In genomic region chr9:35909274-35909673, GRCh38 we compare ENCODE assay signal across 9 cellular contexts. TPM values are rescaled to one million over a fixed set of nuclear protein-coding genes. Genes with fewer than 3 reads are reported as not detected.
DNase-seq lines count a peak whose midpoint lies in the region; ATAC-seq and TF ChIP-seq lines count a peak whose summit lies in the region.
"Had no signal": no experiment of that assay in that cellular context is flagged by ENCODE, and none has a peak within 500 bp of the region (broad histone marks: within the 10 kb centered on the region; RNA-seq: fewer than 3 reads in every experiment).

SPAAR (plus strand) TSS chr9:35909490; CDS start chr9:35910464, 974 bp downstream.

- H3K9me3 ChIP-seq in cardiac muscle cell (ENCODE audit: low read depth), result no peaks in the 10 kb centered on the region
- no peaks in the 10 kb centered on the region for H3K9me3 ChIP-seq in neuron (ENCODE audit: low read length)

- no peak within 1 kb of the TSS for H3K4me3 ChIP-seq in cardiac muscle cell
- no peak within 1 kb of the TSS for H3K4me3 ChIP-seq in neuron (ENCODE audit: low read length)

- H3K36me3 ChIP-seq in cardiac muscle cell (no peaks in the 10 kb centered on the region), neuron (ENCODE audit: insufficient read depth, low read length) (no peaks in the 10 kb centered on the region)

- intact Hi-C loops in Right ventricle myocardium inferior (cut with DNase I), result no loop called here

- H3K4me1 Mint-ChIP-seq in endothelial cell (ENCODE audit: unreplicated experiment), result peaks cover 70% of the 10 kb centered on the region

- H3K27me3 ChIP-seq in cardiac muscle cell (no peaks in the 10 kb centered on the region), neuron (ENCODE audit: insufficient read depth, low read length) (no peaks in the 10 kb centered on the region)

- no peak for TF ChIP-seq CTCF in cardiac muscle cell (IDR thresholded peaks at IDR 0.05; ENCODE audit: low read depth, low read length)
- no peak for TF ChIP-seq CTCF in endothelial cell (IDR thresholded peaks at IDR 0.05; ENCODE audit: unreplicated experiment)

- H3K36me3 Mint-ChIP-seq in endothelial cell (ENCODE audit: low read depth, unreplicated experiment), result peaks cover 10% of the 10 kb centered on the region

- H3K4me1 ChIP-seq in cardiac muscle cell (ENCODE audit: low read depth), result peaks cover 34% of the 10 kb centered on the region
- peaks cover 23% of the 10 kb centered on the region for H3K4me1 ChIP-seq in neuron (ENCODE audit: insufficient read depth, low read length)

- H2AFZ ChIP-seq in neuron (ENCODE audit: low read depth, low read length), result peak within 1 kb of the TSS; percentile 44

- peaks cover 34% of the 10 kb centered on the region for H3K27me3 Mint-ChIP-seq in endothelial cell (ENCODE audit: unreplicated experiment)

- peak within 1 kb of the TSS; percentile 63 for H3K27ac ChIP-seq in cardiac muscle cell

- H3K9me3 Mint-ChIP-seq in endothelial cell (ENCODE audit: unreplicated experiment), result no peaks in the 10 kb centered on the region

- peak within 1 kb of the TSS; percentile 91 for H3K4me3 Mint-ChIP-seq in endothelial cell (ENCODE audit: unreplicated experiment)

- ATAC-seq in Right ventricle myocardium inferior (no peak), GM18520 (IDR thresholded peaks at IDR 0.05; ENCODE audit: unreplicated experiment) (no peak)

- no peak for DNase-seq in cardiac muscle cell (ENCODE audit: low read depth in 1 of 2, low spot score in 1 of 2)
- DNase-seq in Right ventricle myocardium inferior (ENCODE audit: missing footprints), result no peak
- peak; percentile 51 for DNase-seq in endothelial cell (ENCODE audit: low spot score)
- no peak for DNase-seq in ACHN
- DNase-seq in globus pallidus (ENCODE audit: low spot score), result no peak
- no peak for DNase-seq in NK-92 treated with Interleukin-12 subunit alpha and Interleukin-12 subunit beta, amount 100 ng/mL, for 24 hours (lab: John Stamatoyannopoulos, UW)
- DNase-seq: NCI-H187 treated with DMSO at 0.1 percent for 48 hours had no signal

- H3K27ac Mint-ChIP-seq in endothelial cell (ENCODE audit: unreplicated experiment), result peak within 1 kb of the TSS; percentile 99

- in situ Hi-C loops in ACHN (cut with HindIII; ENCODE audit: low pct_ligation_motif_present, low pct_unique_long_range_greater_than_20kb, low sequenced_read_pairs), result no loop called here

RNA-seq across cellular contexts. Expression of gene SPAAR, which starts in this region (rescaled TPM):
- total RNA-seq in cardiac muscle cell (0.07 and 0.09 TPM in 2 replicates), Right ventricle myocardium inferior (9.6 TPM), endothelial cell (ENCODE audit: unreplicated experiment) (32.0 TPM)
- 0.15 TPM in 1 of 2 replicates, not detected in the other for polyA plus RNA-seq in cardiac muscle cell
